16 cellular contexts compared by ENCODE assay signal in the genomic region with DNA sequence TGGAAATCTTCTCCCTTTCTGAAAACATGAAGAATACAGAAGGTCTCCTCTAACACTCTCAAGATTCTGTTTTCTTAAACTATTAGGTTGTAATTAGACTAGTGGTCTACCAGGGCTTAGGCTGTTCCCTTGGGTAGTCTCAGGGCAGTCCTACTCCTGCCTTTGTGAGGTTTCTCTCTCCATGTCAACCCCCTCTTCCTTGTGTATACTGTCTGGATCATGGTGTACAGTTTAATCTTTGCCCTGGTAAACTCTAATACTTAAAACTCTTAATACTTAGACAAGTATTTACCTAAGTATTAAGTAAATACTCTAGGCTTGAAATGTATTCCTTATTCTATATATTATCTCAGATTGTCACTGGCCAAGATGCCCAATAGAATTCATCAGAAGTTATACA.
DNase-seq lines count a peak whose midpoint lies in the region; ATAC-seq and TF ChIP-seq lines count a peak whose summit lies in the region.
"Had no signal": no experiment of that assay in that cellular context is flagged by ENCODE, and none has a peak within 500 bp of the region (broad histone marks: within the 10 kb centered on the region; RNA-seq: fewer than 3 reads in every experiment).

No MANE protein-coding gene starts in this region.

- H3K9me3 ChIP-seq in left ventricle myocardium inferior (replicated peaks), result no peaks in the 10 kb centered on the region
- H3K9me3 ChIP-seq in left lung, result no peaks in the 10 kb centered on the region
- no peaks in the 10 kb centered on the region for H3K9me3 ChIP-seq in psoas muscle
- no peaks in the 10 kb centered on the region for H3K9me3 ChIP-seq in subcutaneous abdominal adipose tissue (ENCODE audit: control insufficient read depth in 5 of 5, low read length in 5 of 5)
- H3K9me3 ChIP-seq: BLaER1 treated with 17β-estradiol and CSF1 and Interleukin-3, amounts not matched to agents 10 nM and 100 nM had no signal

- no peaks in the 10 kb centered on the region for H3K27me3 ChIP-seq in left ventricle myocardium inferior (ENCODE audit: low read depth)
- H3K27me3 ChIP-seq in left lung, result no peaks in the 10 kb centered on the region
- no peaks in the 10 kb centered on the region for H3K27me3 ChIP-seq in psoas muscle (ENCODE audit: insufficient read depth in 3 of 3, low read length in 2 of 3)
- no peaks in the 10 kb centered on the region for H3K27me3 ChIP-seq in subcutaneous abdominal adipose tissue (ENCODE audit: control insufficient read depth in 5 of 5, insufficient read depth in 4 of 5, low read length in 5 of 5)

- TF ChIP-seq CTCF in left ventricle myocardium inferior (IDR thresholded peaks at IDR 0.05; ENCODE audit: borderline replicate concordance) (no peak), left lung (IDR thresholded peaks at IDR 0.05) (no peak), psoas muscle (IDR thresholded peaks at IDR 0.05) (no peak)

- H3K9ac ChIP-seq in subcutaneous abdominal adipose tissue (ENCODE audit: low read length in 5 of 5), result no peak overlapping the region
- H3K9ac ChIP-seq: BLaER1 treated with 17β-estradiol and CSF1 and Interleukin-3, amounts not matched to agents 10 nM and 100 nM; GM23248 had no signal

- H3K36me3 ChIP-seq in left ventricle myocardium inferior, result no peaks in the 10 kb centered on the region
- no peaks in the 10 kb centered on the region for H3K36me3 ChIP-seq in left lung
- no peaks in the 10 kb centered on the region for H3K36me3 ChIP-seq in psoas muscle (ENCODE audit: insufficient read depth in 1 of 2, low read depth in 1 of 2)
- H3K36me3 ChIP-seq in subcutaneous abdominal adipose tissue (ENCODE audit: control insufficient read depth in 5 of 5, insufficient read depth in 5 of 5, low read length in 5 of 5), result no peaks in the 10 kb centered on the region
- H3K36me3 ChIP-seq: BLaER1 treated with 17β-estradiol and CSF1 and Interleukin-3, amounts not matched to agents 10 nM and 100 nM had no signal

- ATAC-seq in left lung (peak; percentile 81), psoas muscle (no peak)
- ATAC-seq: HCT116 had no signal

- DNase-seq in left ventricle myocardium inferior (no peak), cardiac septum (ENCODE audit: low spot score) (no peak), left lung (no peak), psoas muscle (no peak), NCI-H774 (lab: John Stamatoyannopoulos, UW) (no peak), NCI-H446 (lab: John Stamatoyannopoulos, UW) (no peak)
- no peak for DNase-seq in activated naive CD4-positive, alpha-beta T cell treated with Interleukin-2 at 50 U/mL for 16 hours
- DNase-seq: AML-193; CD4-positive, CD25-positive, alpha-beta regulatory T cell; DMS53; GF-D8; GM23248 had no signal

- H3K4me1 ChIP-seq in left ventricle myocardium inferior, result no peaks in the 10 kb centered on the region
- no peaks in the 10 kb centered on the region for H3K4me1 ChIP-seq in left lung
- peaks cover 6% of the 10 kb centered on the region for H3K4me1 ChIP-seq in psoas muscle
- peaks cover 0 to 22% (median 17%) of the 10 kb centered on the region in 5 donors for H3K4me1 ChIP-seq in subcutaneous abdominal adipose tissue (ENCODE audit: control insufficient read depth in 5 of 5, insufficient read depth in 5 of 5, low read length in 5 of 5)

- H3K4me3 ChIP-seq in left ventricle myocardium inferior (no peak overlapping the region), left lung (no peak overlapping the region), psoas muscle (no peak overlapping the region), subcutaneous abdominal adipose tissue (ENCODE audit: low read depth in 1 of 5, low read length in 5 of 5) (peak overlapping the region in 1 of 5 donors; percentile 7)
- H3K4me3 ChIP-seq: BLaER1 treated with 17β-estradiol and CSF1 and Interleukin-3, amounts not matched to agents 10 nM and 100 nM; GM23248 had no signal

- peak overlapping the region; percentile 53 for H3K27ac ChIP-seq in left ventricle myocardium inferior (replicated peaks)
- no peak overlapping the region for H3K27ac ChIP-seq in left lung
- peak overlapping the region; percentile 33 for H3K27ac ChIP-seq in psoas muscle
- H3K27ac ChIP-seq in subcutaneous abdominal adipose tissue (ENCODE audit: low read depth, low read length), result peak overlapping the region; percentile 81
- H3K27ac ChIP-seq: 22Rv1; BLaER1 treated with 17β-estradiol and CSF1 and Interleukin-3, amounts not matched to agents 10 nM and 100 nM; GM23248 had no signal

- intact Hi-C loops in left ventricle myocardium inferior (cut with micrococcal nuclease), result no loop called here
- intact Hi-C loops in cardiac septum (cut with DNase I), result no loop called here
- intact Hi-C loops in left lung (cut with DNase I), result no loop called here
- intact Hi-C loops in psoas muscle (cut with DNase I), result no loop called here

Comparison
In these comparisons a context has a peak if more than half of its experiments do, and no peak if none do; other contexts are left out.
1. H3K27ac ChIP-seq: peak in left ventricle myocardium inferior (single experiment), psoas muscle (single experiment) and subcutaneous abdominal adipose tissue (single experiment); none in left lung (0 of 2).